ENCODE assay signal across 8 cellular contexts in the genomic region with DNA sequence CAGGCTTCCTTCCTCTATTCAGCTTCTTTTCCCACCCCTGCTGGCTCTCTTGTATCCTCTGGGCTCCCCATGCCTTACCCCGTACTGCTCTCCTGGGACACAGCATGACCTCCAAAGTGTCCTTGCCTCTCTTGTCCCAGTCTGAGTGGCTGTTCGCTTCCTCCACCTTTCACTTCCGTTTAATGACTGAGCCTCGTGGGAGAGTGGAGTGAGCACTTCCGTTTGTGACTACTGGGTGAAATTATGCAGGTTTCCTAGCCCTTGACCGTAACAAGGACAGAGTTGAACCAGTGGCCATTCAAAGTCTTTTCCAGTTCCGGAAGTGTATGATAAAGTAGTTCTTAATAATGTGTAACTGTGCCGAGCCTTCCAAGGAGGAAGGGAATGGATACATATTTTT.
A peak's percentile ranks its signal among the peaks of the same experiment; 100 is the strongest.
DNase-seq lines count a peak whose midpoint lies in the region; ATAC-seq and TF ChIP-seq lines count a peak whose summit lies in the region.

No MANE protein-coding gene starts in this region.

- no peak for TF ChIP-seq CTCF in GM10266 (IDR thresholded peaks at IDR 0.05; ENCODE audit: control insufficient read depth, insufficient read depth, low read depth, missing control alignments)
- no peak for TF ChIP-seq CTCF in foreskin fibroblast (IDR thresholded peaks at IDR 0.05; ENCODE audit: low read depth, low read length)

- DNase-seq in GM10266 (ENCODE audit: extremely low spot score), result peak; percentile 48
- peak; percentile 41 to 63 for DNase-seq in NOMO-1 (lab: John Stamatoyannopoulos, UW; ENCODE audit: unreplicated experiment in 2 of 2)
- DNase-seq in hepatic stellate cell (ENCODE audit: low spot score), result peak; percentile 64
- no peak for DNase-seq in cortex of kidney (lab: John Stamatoyannopoulos, UW)
- no peak for DNase-seq in UCSD-AML1 (lab: John Stamatoyannopoulos, UW; ENCODE audit: unreplicated experiment)
- no peak for DNase-seq in DMS 273 (lab: John Stamatoyannopoulos, UW; ENCODE audit: unreplicated experiment)
- DNase-seq in foreskin fibroblast, result no peak

- ATAC-seq in GM21723 (IDR thresholded peaks at IDR 0.05; ENCODE audit: unreplicated experiment), result peak; percentile 63

- H3K4me3 ChIP-seq in foreskin fibroblast (ENCODE audit: low read depth in 1 of 2, low read length in 2 of 2), result no peak overlapping the region

Comparison
In these comparisons a context has a peak if more than half of its experiments do, and no peak if none do; other contexts are left out.
1. DNase-seq: peak in GM10266 (single experiment), NOMO-1 (2 of 2) and hepatic stellate cell (single experiment); none in cortex of kidney (single experiment), UCSD-AML1 (single experiment), DMS 273 (single experiment) and foreskin fibroblast (0 of 2).